ENCODE assay signal across 26 cellular contexts in the genomic region with DNA sequence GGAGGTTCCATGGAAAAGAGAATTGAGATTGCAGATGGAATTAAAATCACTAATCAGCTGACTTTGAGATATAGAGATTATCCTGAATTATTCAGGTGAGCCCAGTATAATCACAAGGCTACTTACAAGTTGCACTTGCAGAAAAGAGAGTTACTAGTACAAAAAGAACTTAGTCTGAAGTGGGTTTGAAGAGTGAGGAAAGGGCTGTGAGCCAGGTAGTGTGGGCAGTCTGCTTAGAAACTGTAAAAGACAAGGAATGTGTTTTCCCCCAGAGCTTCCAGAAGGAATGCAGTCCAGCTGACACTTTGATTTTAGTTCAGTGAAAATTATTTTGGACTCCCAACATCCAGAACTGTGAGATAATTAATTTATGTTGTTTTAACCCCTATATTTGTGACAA.
"Had no signal": no experiment of that assay in that cellular context is flagged by ENCODE, and none has a peak within 500 bp of the region (broad histone marks: within the 10 kb centered on the region; RNA-seq: fewer than 3 reads in every experiment).

No MANE protein-coding gene starts in this region.

- H3K4me3 Mint-ChIP-seq: memory B cell; natural killer cell; stimulated activated naive B cell treated with anti-CD40 and anti-IgM and Interleukin-4, amounts not matched to agents 10 μg/mL and 1 μg/mL and 100 μg/mL, for 72 hours; stimulated activated naive CD8-positive, alpha-beta T cell treated with anti-CD3 and anti-CD28 coated beads, Interleukin-15, Interleukin-2, amounts not matched to agents 100 ng/mL and 50 ng/mL, for 24 hours had no signal

- H3K4me2 ChIP-seq: hepatocyte had no signal

- H3K36me3 Mint-ChIP-seq: memory B cell; natural killer cell; stimulated activated naive B cell treated with anti-CD40 and anti-IgM and Interleukin-4, amounts not matched to agents 10 μg/mL and 1 μg/mL and 100 μg/mL, for 72 hours had no signal

- DNase-seq: cortex of kidney; foreskin keratinocyte; heart left ventricle; kidney glomerular epithelial cell; left colon; left ventricle myocardium superior; lower lobe of right lung; natural killer cell; occipital lobe; ovary; posterior cingulate gyrus; psoas muscle; right cardiac atrium; sigmoid colon; spleen; stimulated activated naive B cell treated with anti-CD40 and anti-IgM and Interleukin-4, amounts not matched to agents 10 μg/mL and 1 μg/mL and 100 μg/mL, for 72 hours; upper lobe of left lung had no signal

- H2AFZ ChIP-seq: hepatocyte had no signal

- FAIRE-seq: islet of Langerhans, urothelium cell line had no signal

- H3K27me3 Mint-ChIP-seq: memory B cell; stimulated activated naive B cell treated with anti-CD40 and anti-IgM and Interleukin-4, amounts not matched to agents 10 μg/mL and 1 μg/mL and 100 μg/mL, for 72 hours; stimulated activated naive CD8-positive, alpha-beta T cell treated with anti-CD3 and anti-CD28 coated beads, Interleukin-15, Interleukin-2, amounts not matched to agents 100 ng/mL and 50 ng/mL, for 24 hours had no signal

- H3K27me3 ChIP-seq: foreskin keratinocyte, gastroesophageal sphincter, heart left ventricle, hepatocyte, ovary, sigmoid colon, spleen, tibial nerve, upper lobe of left lung had no signal

- H3K79me2 ChIP-seq: hepatocyte had no signal

- H3K9me3 ChIP-seq: gastroesophageal sphincter, heart left ventricle, lower lobe of right lung, ovary, psoas muscle, sigmoid colon, spleen, thoracic aorta, tibial nerve, upper lobe of left lung had no signal

- H3K27ac ChIP-seq: foreskin keratinocyte, gastroesophageal sphincter, heart left ventricle, hepatocyte, lower lobe of right lung, ovary, psoas muscle, sigmoid colon, skin epidermis, spleen, thoracic aorta, tibial nerve, upper lobe of left lung had no signal

- H3K4me1 ChIP-seq: foreskin keratinocyte, gastroesophageal sphincter, heart left ventricle, lower lobe of right lung, psoas muscle, sigmoid colon, spleen, tibial nerve, upper lobe of left lung had no signal

- H3K9me3 Mint-ChIP-seq: memory B cell; stimulated activated naive B cell treated with anti-CD40 and anti-IgM and Interleukin-4, amounts not matched to agents 10 μg/mL and 1 μg/mL and 100 μg/mL, for 72 hours; stimulated activated naive CD8-positive, alpha-beta T cell treated with anti-CD3 and anti-CD28 coated beads, Interleukin-15, Interleukin-2, amounts not matched to agents 100 ng/mL and 50 ng/mL, for 24 hours had no signal

- H3K4me1 Mint-ChIP-seq: memory B cell; natural killer cell; stimulated activated naive B cell treated with anti-CD40 and anti-IgM and Interleukin-4, amounts not matched to agents 10 μg/mL and 1 μg/mL and 100 μg/mL, for 72 hours had no signal

- H3K27ac Mint-ChIP-seq: memory B cell; natural killer cell; stimulated activated naive B cell treated with anti-CD40 and anti-IgM and Interleukin-4, amounts not matched to agents 10 μg/mL and 1 μg/mL and 100 μg/mL, for 72 hours; stimulated activated naive CD8-positive, alpha-beta T cell treated with anti-CD3 and anti-CD28 coated beads, Interleukin-15, Interleukin-2, amounts not matched to agents 100 ng/mL and 50 ng/mL, for 24 hours had no signal

- H3K36me3 ChIP-seq: gastroesophageal sphincter, heart left ventricle, lower lobe of right lung, ovary, sigmoid colon, spleen, thoracic aorta, tibial nerve, upper lobe of left lung had no signal

- ATAC-seq: foreskin keratinocyte; gastroesophageal sphincter; heart left ventricle; left colon; left ventricle myocardium superior; lower lobe of right lung; natural killer cell; psoas muscle; right cardiac atrium; stimulated activated naive B cell treated with anti-CD40 and anti-IgM and Interleukin-4, amounts not matched to agents 10 μg/mL and 1 μg/mL and 100 μg/mL, for 72 hours had no signal

- H3K4me3 ChIP-seq: gastroesophageal sphincter, heart left ventricle, hepatocyte, lower lobe of right lung, ovary, psoas muscle, sigmoid colon, skin epidermis, spleen, thoracic aorta, tibial nerve, upper lobe of left lung had no signal
